Comparison of ENCODE assay signal across 24 cellular contexts in genomic region chr14:66916421-66916820, GRCh38.
"Had no signal": no experiment of that assay in that cellular context is flagged by ENCODE, and none has a peak within 500 bp of the region (broad histone marks: within the 10 kb centered on the region; RNA-seq: fewer than 3 reads in every experiment).

No MANE protein-coding gene starts in this region.

- H3K4me1 Mint-ChIP-seq: mesothelial cell of epicardium, naive B cell had no signal

- H3K27me3 Mint-ChIP-seq: naive B cell had no signal

- DNase-seq: dermis blood vessel endothelial cell; dorsolateral prefrontal cortex; effector CD4-positive, alpha-beta T cell; effector memory CD4-positive, alpha-beta T cell; foreskin keratinocyte; glutamatergic neuron; head of caudate nucleus; heart right ventricle; hippocampal formation; left cardiac atrium; left ventricle myocardium inferior; lower lobe of right lung; mesenchymal stem cell; mucosa of descending colon; naive B cell had no signal

- H3K4me3 ChIP-seq: coronary artery, dorsolateral prefrontal cortex, esophagus muscularis mucosa, gastroesophageal sphincter, heart right ventricle, left ventricle myocardium inferior, lower lobe of right lung, mucosa of descending colon had no signal

- H3K4me1 ChIP-seq: esophagus muscularis mucosa, foreskin keratinocyte, gastroesophageal sphincter, heart right ventricle, lower lobe of right lung had no signal

- H3K27ac ChIP-seq: coronary artery, dorsolateral prefrontal cortex, esophagus muscularis mucosa, foreskin keratinocyte, gastroesophageal sphincter, heart right ventricle, left ventricle myocardium inferior, lower lobe of right lung had no signal

- H3K27me3 ChIP-seq: dorsolateral prefrontal cortex, esophagus muscularis mucosa, foreskin keratinocyte, gastroesophageal sphincter, heart right ventricle had no signal

- H3K4me3 Mint-ChIP-seq: mesothelial cell of epicardium, naive B cell had no signal

- H3K9me3 ChIP-seq: esophagus muscularis mucosa, mucosa of descending colon had no signal

- FAIRE-seq: colon, endothelial cell of umbilical vein, frontal cortex, islet of Langerhans, keratinocyte had no signal

- H3K27ac Mint-ChIP-seq: mesothelial cell of epicardium, naive B cell had no signal

- ATAC-seq: foreskin keratinocyte, gastroesophageal sphincter, heart right ventricle, left cardiac atrium, lower lobe of right lung, mucosa of descending colon had no signal
